ENCODE assay signal across 8 cellular contexts in genomic region chr19:41225238-41226052, GRCh38. TPM values are rescaled to one million over a fixed set of nuclear protein-coding genes. Genes with fewer than 3 reads are reported as not detected.
DNase-seq lines count a peak whose midpoint lies in the region; ATAC-seq, FAIRE-seq and TF ChIP-seq lines count a peak whose summit lies in the region.

No MANE protein-coding gene starts in this region.

- H3K4me3 ChIP-seq in endothelial cell of umbilical vein (replicated peaks in 1 of 3; ENCODE audit: insufficient read depth in 1 of 3, low read depth in 1 of 3, low read length in 3 of 3) (peak overlapping the region in 1 of 3 experiments; percentile 32), muscle layer of colon (ENCODE audit: low read depth in 1 of 2, low read length in 2 of 2) (peak overlapping the region; percentile 52 to 69)

- intact Hi-C loops in endothelial cell of umbilical vein (cut with micrococcal nuclease), result loop anchor here (1.0 kb wide), 1 partner anchor 37 kb away; no protein-coding TSS in a partner anchor

- H2AFZ ChIP-seq in endothelial cell of umbilical vein (ENCODE audit: low read depth, low read length), result no peak overlapping the region

- H3K9me3 ChIP-seq in endothelial cell of umbilical vein (replicated peaks; ENCODE audit: control insufficient read depth, insufficient read depth, low read length), result no peaks in the 10 kb centered on the region
- H3K9me3 ChIP-seq in muscle layer of colon (ENCODE audit: low read length), result no peaks in the 10 kb centered on the region

- DNase-seq in HS-27A (ENCODE audit: low read depth) (peak; percentile 100), endothelial cell of umbilical vein (ENCODE audit: low read depth, low spot score) (peak; percentile 90), GM10248 (ENCODE audit: extremely low spot score) (no peak), GM13977 (ENCODE audit: low spot score) (no peak)
- no peak for DNase-seq in activated CD4-positive, alpha-beta T cell treated with anti-CD3 and anti-CD28 coated beads, Interleukin-2, amount 10 ng/mL, durations not matched to agents 7 days and 5 days
- DNase-seq in stimulated activated naive CD8-positive, alpha-beta T cell treated with anti-CD3 and anti-CD28 coated beads, Interleukin-15, amount 100 ng/mL, for 72 hours, result peak in 1 of 2 donors; percentile 49

- peak overlapping the region; percentile 59 for H3K4me3 Mint-ChIP-seq in activated CD4-positive, alpha-beta T cell treated with anti-CD3 and anti-CD28 coated beads, Interleukin-2, amount 10 ng/mL, durations not matched to agents 7 days and 5 days
- H3K4me3 Mint-ChIP-seq in stimulated activated naive CD8-positive, alpha-beta T cell treated with anti-CD3 and anti-CD28 coated beads, Interleukin-15, amount 100 ng/mL, for 72 hours, result peak overlapping the region; percentile 78

- peaks cover 53% of the 10 kb centered on the region for H3K4me1 ChIP-seq in endothelial cell of umbilical vein (ENCODE audit: control insufficient read depth, extremely low read depth, insufficient read depth, low read length)
- peaks cover 42% of the 10 kb centered on the region for H3K4me1 ChIP-seq in muscle layer of colon (ENCODE audit: insufficient read depth, low read length)

- H3K9me1 ChIP-seq in endothelial cell of umbilical vein (replicated peaks; ENCODE audit: control insufficient read depth, extremely low read depth, insufficient read depth, low read length), result no peaks in the 10 kb centered on the region

- dilution Hi-C loops in endothelial cell of umbilical vein (cut with MboI; ENCODE audit: extremely low pct_ligation_motif_present, low sequenced_read_pairs), result no loop called here

- H3K27ac ChIP-seq in endothelial cell of umbilical vein (ENCODE audit: insufficient read depth, low read depth, low read length) (peak overlapping the region; percentile 76), muscle layer of colon (ENCODE audit: low read depth, low read length) (peak overlapping the region; percentile 85)

- peaks cover 56% of the 10 kb centered on the region for H3K79me2 ChIP-seq in endothelial cell of umbilical vein (ENCODE audit: control insufficient read depth, insufficient read depth, low read length)

- H3K4me2 ChIP-seq in endothelial cell of umbilical vein (ENCODE audit: insufficient read depth, low read length), result peak overlapping the region; percentile 80

- H3K27ac Mint-ChIP-seq in activated CD4-positive, alpha-beta T cell treated with anti-CD3 and anti-CD28 coated beads, Interleukin-2, amount 10 ng/mL, durations not matched to agents 7 days and 5 days, result peak overlapping the region; percentile 87
- H3K27ac Mint-ChIP-seq in stimulated activated naive CD8-positive, alpha-beta T cell treated with anti-CD3 and anti-CD28 coated beads, Interleukin-15, amount 100 ng/mL, for 72 hours, result peak overlapping the region; percentile 64 to 80

- peaks cover 22% of the 10 kb centered on the region for H3K27me3 Mint-ChIP-seq in activated CD4-positive, alpha-beta T cell treated with anti-CD3 and anti-CD28 coated beads, Interleukin-2, amount 10 ng/mL, durations not matched to agents 7 days and 5 days
- H3K27me3 Mint-ChIP-seq in stimulated activated naive CD8-positive, alpha-beta T cell treated with anti-CD3 and anti-CD28 coated beads, Interleukin-15, amount 100 ng/mL, for 72 hours, result peaks cover 31% of the 10 kb centered on the region

- POLR2A ChIA-PET in activated CD4-positive, alpha-beta T cell treated with anti-CD3 and anti-CD28 coated beads, Interleukin-2, amount 10 ng/mL, durations not matched to agents 7 days and 5 days (lab: Charles Lee), result interaction anchor here (1.2 kb wide), 1 partner anchor 38 kb away, joined by 7 read pairs; no protein-coding TSS in a partner anchor
- POLR2A ChIA-PET in endothelial cell of umbilical vein (lab: Charles Lee), result interaction anchor here (1.5 kb wide), 1 partner anchor 38 kb away, joined by 4 read pairs; the partner anchor contains the start of gene HNRNPUL1
- POLR2A ChIA-PET in GM10248 (lab: Yijun Ruan, JAX), result no interaction called here

- TF ChIP-seq CTCF in endothelial cell of umbilical vein (IDR thresholded peaks at IDR 0.05; ENCODE audit: extremely low read depth in 1 of 2, insufficient read depth in 1 of 2, low read depth in 1 of 2, low read length in 2 of 2) (no peak), GM10248 (IDR thresholded peaks at IDR 0.05; ENCODE audit: control extremely low read depth, extremely low read depth, low read depth, missing control alignments) (no peak), GM13977 (IDR thresholded peaks at IDR 0.05; ENCODE audit: extremely low read depth, insufficient read depth, missing control alignments) (no peak)

- H3K9ac ChIP-seq in endothelial cell of umbilical vein (replicated peaks; ENCODE audit: extremely low read depth, insufficient read depth, low read length) (peak overlapping the region; percentile 59), muscle layer of colon (ENCODE audit: low read length) (peak overlapping the region; percentile 44)

- H3K27me3 ChIP-seq in endothelial cell of umbilical vein (ENCODE audit: control insufficient read depth in 2 of 2, insufficient read depth in 2 of 2, low read length in 2 of 2), result no peaks in the 10 kb centered on the region
- no peaks in the 10 kb centered on the region for H3K27me3 ChIP-seq in muscle layer of colon (ENCODE audit: control insufficient read depth in 1 of 2, insufficient read depth in 2 of 2, low read length in 2 of 2)

- H3K36me3 Mint-ChIP-seq in activated CD4-positive, alpha-beta T cell treated with anti-CD3 and anti-CD28 coated beads, Interleukin-2, amount 10 ng/mL, durations not matched to agents 7 days and 5 days (ENCODE audit: low read depth), result no peaks in the 10 kb centered on the region

- H3K36me3 ChIP-seq in endothelial cell of umbilical vein (ENCODE audit: control insufficient read depth in 2 of 2, extremely low read depth in 1 of 2, insufficient read depth in 2 of 2, low read length in 2 of 2) (peaks cover 2 to 6% of the 10 kb centered on the region in 2 experiments), muscle layer of colon (ENCODE audit: insufficient read depth, low read length) (peaks cover 13% of the 10 kb centered on the region)

- H3K9me3 Mint-ChIP-seq in activated CD4-positive, alpha-beta T cell treated with anti-CD3 and anti-CD28 coated beads, Interleukin-2, amount 10 ng/mL, durations not matched to agents 7 days and 5 days, result no peaks in the 10 kb centered on the region
- no peaks in the 10 kb centered on the region for H3K9me3 Mint-ChIP-seq in stimulated activated naive CD8-positive, alpha-beta T cell treated with anti-CD3 and anti-CD28 coated beads, Interleukin-15, amount 100 ng/mL, for 72 hours

- CTCF ChIA-PET in activated CD4-positive, alpha-beta T cell treated with anti-CD3 and anti-CD28 coated beads, Interleukin-2, amount 10 ng/mL, durations not matched to agents 7 days and 5 days (lab: Charles Lee), result interaction anchor here (1.0 kb wide), 1 partner anchor 37 kb away, joined by 3 read pairs; no protein-coding TSS in a partner anchor
- CTCF ChIA-PET in endothelial cell of umbilical vein (lab: Charles Lee), result interaction anchor here (3.9 to 4.0 kb wide), 2 partner anchors 21 to 38 kb away, joined by 29 to 33 read pairs; partner anchors contain the start of gene HNRNPUL1
- CTCF ChIA-PET in GM10248 (lab: Yijun Ruan, JAX), result no interaction called here

- peak; percentile 91 for FAIRE-seq in endothelial cell of umbilical vein (lab: Jason Lieb, UNC)

- TF ChIP-seq POLR2A in endothelial cell of umbilical vein (IDR thresholded peaks at IDR 0.05; ENCODE audit: low read depth, low read length), result peak; percentile 17

- ATAC-seq in stimulated activated naive CD8-positive, alpha-beta T cell treated with anti-CD3 and anti-CD28 coated beads, Interleukin-15, amount 100 ng/mL, for 72 hours, result peak; percentile 79
- ATAC-seq in HG02759 (IDR thresholded peaks at IDR 0.05; ENCODE audit: unreplicated experiment), result no peak

- peaks cover 19% of the 10 kb centered on the region for H3K4me1 Mint-ChIP-seq in activated CD4-positive, alpha-beta T cell treated with anti-CD3 and anti-CD28 coated beads, Interleukin-2, amount 10 ng/mL, durations not matched to agents 7 days and 5 days
- H3K4me1 Mint-ChIP-seq in stimulated activated naive CD8-positive, alpha-beta T cell treated with anti-CD3 and anti-CD28 coated beads, Interleukin-15, amount 100 ng/mL, for 72 hours, result peaks cover 37% of the 10 kb centered on the region

- TSS peak; percentile 2 for BruUV-seq in endothelial cell of umbilical vein (replicated peaks; lab: Mats Ljungman, UMichigan)

- in situ Hi-C loops in GM13977 (cut with MboI; ENCODE audit: low pct_unique_long_range_greater_than_20kb, low sequenced_read_pairs, unreplicated experiment), result no loop called here

- H4K20me1 ChIP-seq in endothelial cell of umbilical vein (replicated peaks; ENCODE audit: control insufficient read depth, extremely low read depth, insufficient read depth, low read length), result no peaks in the 10 kb centered on the region

RNA-seq across cellular contexts. Expression of gene AXL, which starts 6.4 kb away (rescaled TPM):
- total RNA-seq in activated CD4-positive, alpha-beta T cell treated with anti-CD3 and anti-CD28 coated beads, Interleukin-2, amount 10 ng/mL, durations not matched to agents 7 days and 5 days, result under 1 TPM; 0.06 to 0.20 TPM
- 151 and 172 TPM in 2 replicates for total RNA-seq in endothelial cell of umbilical vein
- 86.9 and 89.8 TPM in 2 replicates for polyA plus RNA-seq in endothelial cell of umbilical vein
- 66.9 and 73.8 TPM in 2 replicates for polyA plus RNA-seq in endothelial cell of umbilical vein (2011; cell fraction: cytosol; rRNA removed)
- 57.1 and 65.8 TPM in 2 replicates for polyA plus RNA-seq in endothelial cell of umbilical vein (2011; cell fraction: nucleus; rRNA removed)
- 110 and 151 TPM in 2 replicates for polyA plus RNA-seq in endothelial cell of umbilical vein (2012)
- 270 and 327 TPM in 2 replicates for polyA minus RNA-seq in endothelial cell of umbilical vein
- polyA minus RNA-seq in endothelial cell of umbilical vein (2011; cell fraction: cytosol; rRNA and poly(A)+ RNA removed), result 37.0 TPM
- polyA minus RNA-seq in endothelial cell of umbilical vein (2011; cell fraction: nucleus; rRNA and poly(A)+ RNA removed), result 64.7 and 67.8 TPM in 2 replicates

RNA-seq across cellular contexts. Expression of gene CYP2S1, which starts 32.4 kb away (rescaled TPM):
- total RNA-seq in activated CD4-positive, alpha-beta T cell treated with anti-CD3 and anti-CD28 coated beads, Interleukin-2, amount 10 ng/mL, durations not matched to agents 7 days and 5 days, result under 1 TPM; 0.17 to 0.27 TPM
- total RNA-seq in endothelial cell of umbilical vein, result 1.6 and 4.5 TPM in 2 replicates
- polyA plus RNA-seq in endothelial cell of umbilical vein, result 0.98 and 1.0 TPM in 2 replicates
- 0.97 and 1.1 TPM in 2 replicates for polyA plus RNA-seq in endothelial cell of umbilical vein (2011; cell fraction: cytosol; rRNA removed)
- 0.76 and 1.2 TPM in 2 replicates for polyA plus RNA-seq in endothelial cell of umbilical vein (2011; cell fraction: nucleus; rRNA removed)
- polyA plus RNA-seq in endothelial cell of umbilical vein (2012), result 1.1 and 3.4 TPM in 2 replicates
- polyA minus RNA-seq in endothelial cell of umbilical vein, result 0.22 and 0.70 TPM in 2 replicates
- 2.9 TPM for polyA minus RNA-seq in endothelial cell of umbilical vein (2011; cell fraction: cytosol; rRNA and poly(A)+ RNA removed)
- 0.63 TPM in 2 replicates for polyA minus RNA-seq in endothelial cell of umbilical vein (2011; cell fraction: nucleus; rRNA and poly(A)+ RNA removed)

RNA-seq across cellular contexts. Expression of gene HNRNPUL1, which starts 38.7 kb away (rescaled TPM):
- 100 to 1,000 TPM; 333 to 348 TPM for total RNA-seq in activated CD4-positive, alpha-beta T cell treated with anti-CD3 and anti-CD28 coated beads, Interleukin-2, amount 10 ng/mL, durations not matched to agents 7 days and 5 days
- 261 TPM in 2 replicates for total RNA-seq in endothelial cell of umbilical vein
- polyA plus RNA-seq in endothelial cell of umbilical vein, result 80.5 and 83.2 TPM in 2 replicates
- 57.0 and 68.8 TPM in 2 replicates for polyA plus RNA-seq in endothelial cell of umbilical vein (2011; cell fraction: cytosol; rRNA removed)
- 81.0 and 83.8 TPM in 2 replicates for polyA plus RNA-seq in endothelial cell of umbilical vein (2011; cell fraction: nucleus; rRNA removed)
- 144 and 151 TPM in 2 replicates for polyA plus RNA-seq in endothelial cell of umbilical vein (2012)
- 83.4 and 89.8 TPM in 2 replicates for polyA minus RNA-seq in endothelial cell of umbilical vein
- polyA minus RNA-seq in endothelial cell of umbilical vein (2011; cell fraction: cytosol; rRNA and poly(A)+ RNA removed), result 23.2 TPM
- polyA minus RNA-seq in endothelial cell of umbilical vein (2011; cell fraction: nucleus; rRNA and poly(A)+ RNA removed), result 80.5 and 86.2 TPM in 2 replicates

Comparison
In these comparisons a context has a peak if more than half of its experiments do, and no peak if none do; other contexts are left out.
1. DNase-seq: peak in HS-27A (single experiment) and endothelial cell of umbilical vein (single experiment); none in activated CD4-positive, alpha-beta T cell treated with anti-CD3 and anti-CD28 coated beads, Interleukin-2, amount 10 ng/mL, durations not matched to agents 7 days and 5 days (single experiment), GM10248 (single experiment) and GM13977 (single experiment).
2. RNA of gene AXL, which starts 6.4 kb away (total RNA-seq): 151 to 172 TPM in endothelial cell of umbilical vein; 0.06 to 0.20 TPM in activated CD4-positive, alpha-beta T cell treated with anti-CD3 and anti-CD28 coated beads, Interleukin-2, amount 10 ng/mL, durations not matched to agents 7 days and 5 days; every median in the first group is over 100 times any median in the second.